ENCODE assay signal across 16 cellular contexts in the genomic region with DNA sequence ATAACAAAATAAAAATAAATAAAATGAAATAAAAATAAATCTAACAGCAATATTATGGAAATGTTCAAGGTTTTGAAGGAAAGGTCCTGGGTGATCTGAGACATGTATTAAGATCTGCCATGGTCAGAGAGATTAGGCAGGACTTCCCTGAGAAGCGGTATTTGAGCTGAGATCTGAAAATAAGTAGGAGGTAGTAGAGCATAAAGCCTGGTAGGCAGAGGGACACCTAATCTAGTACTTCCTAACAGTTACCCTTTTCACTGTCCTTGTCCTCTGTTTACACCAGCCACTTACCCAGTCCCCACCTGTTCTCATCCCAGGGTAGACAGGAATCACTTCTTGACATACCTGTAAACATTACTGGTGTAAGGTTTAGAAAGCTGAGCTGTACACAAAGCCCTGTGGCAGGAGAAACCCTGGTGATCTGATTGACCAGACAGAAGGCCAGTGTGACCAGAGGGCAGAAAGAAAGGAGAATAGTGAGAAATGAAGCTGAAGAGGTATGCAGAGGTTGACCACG.
"Had no signal": no experiment of that assay in that cellular context is flagged by ENCODE, and none has a peak within 500 bp of the region (broad histone marks: within the 10 kb centered on the region; RNA-seq: fewer than 3 reads in every experiment).

No MANE protein-coding gene starts in this region.

- DNase-seq: activated CD4-positive, alpha-beta T cell treated with anti-CD3 and anti-CD28 coated beads for 48 hours; activated CD8-positive, alpha-beta T cell treated with anti-CD3 and anti-CD28 coated beads, Interleukin-2, amount 10 ng/mL, durations not matched to agents 7 days and 5 days; activated naive CD4-positive, alpha-beta T cell; activated naive CD8-positive, alpha-beta T cell treated with anti-CD3 and anti-CD28 coated beads, Interleukin-2, amount 10 ng/mL, durations not matched to agents 7 days and 5 days; activated T-cell treated with anti-CD3 and anti-CD28 coated beads for 4 hours; brain microvascular endothelial cell; midbrain; stimulated activated CD4-positive, alpha-beta T cell treated with anti-CD3 and anti-CD28 coated beads, Interleukin-12 subunit alpha, Interleukin-12 subunit beta, amount 100 ng/mL, for 4 hours; stimulated activated CD4-positive, alpha-beta T cell treated with anti-CD3 and anti-CD28 coated beads, Interleukin-2, amount 100 ng/mL, for 24 hours had no signal

- FAIRE-seq: islet of Langerhans had no signal

- H3K4me1 ChIP-seq: neural progenitor cell had no signal

- H3K9ac ChIP-seq: neural progenitor cell had no signal

- H3K4me2 ChIP-seq: neural progenitor cell had no signal

- H3K27ac ChIP-seq: brain microvascular endothelial cell, coronary artery, neural progenitor cell, thoracic aorta, WERI-Rb-1 had no signal

- H2AFZ ChIP-seq: neural progenitor cell had no signal

- H3K27me3 ChIP-seq: brain microvascular endothelial cell had no signal

- H3K36me3 ChIP-seq: brain microvascular endothelial cell, neural progenitor cell, thoracic aorta, WERI-Rb-1 had no signal

- ATAC-seq: activated CD8-positive, alpha-beta T cell treated with anti-CD3 and anti-CD28 coated beads, Interleukin-2, amount 10 ng/mL, durations not matched to agents 7 days and 5 days; esophagus mucosa; left lobe of liver had no signal

- H3K4me3 ChIP-seq: coronary artery, neural progenitor cell, thoracic aorta had no signal

- H3K9me3 ChIP-seq: thoracic aorta had no signal
